In genomic region chr12:130300090-130300489, GRCh38 we compare ENCODE assay signal across 32 cellular contexts. TPM values are rescaled to one million over a fixed set of nuclear protein-coding genes. Genes with fewer than 3 reads are reported as not detected.
"Had no signal": no experiment of that assay in that cellular context is flagged by ENCODE, and none has a peak within 500 bp of the region (broad histone marks: within the 10 kb centered on the region; RNA-seq: fewer than 3 reads in every experiment).

No MANE protein-coding gene starts in this region.

- H3K27me3 ChIP-seq: tibial nerve had no signal

- H3K4me1 ChIP-seq: gastroesophageal sphincter, spleen, tibial nerve had no signal

- H3K4me3 ChIP-seq: gastroesophageal sphincter, spleen, tibial nerve had no signal

- DNase-seq: activated CD4-positive, alpha-beta memory T cell treated with anti-CD3 and anti-CD28 coated beads for 36 hours; activated CD4-positive, alpha-beta T cell treated with anti-CD3 and anti-CD28 coated beads, Interleukin-2, amount 10 ng/mL, durations not matched to agents 24 days and 14 days; activated CD4-positive, CD25-positive, alpha-beta regulatory T cell treated with anti-CD3 and anti-CD28 coated beads, Interleukin-2, amount 50 U/mL, for 72 hours; activated CD8-positive, alpha-beta memory T cell treated with anti-CD3 and anti-CD28 coated beads, Interleukin-2, amount 50 U/mL, for 4 hours; activated gamma-delta T cell treated with Interleukin-2 at 50 U/mL for 16 hours; activated T-cell treated with anti-CD3 and anti-CD28 coated beads, Interleukin-2, amount 50 U/mL, for 1 hour; anterior cingulate cortex; effector CD8-positive, alpha-beta T cell; hypothalamus; immature natural killer cell; kidney; naive B cell; right cardiac atrium; spleen; stimulated activated CD4-positive, alpha-beta T cell treated with anti-CD3 and anti-CD28 coated beads, Interleukin-2, amount 100 ng/mL, for 48 hours; stimulated activated naive CD4-positive, alpha-beta T cell treated with Interleukin-2 at 50 U/mL for 16 hours; T-helper 17 cell had no signal

- FAIRE-seq: bronchial epithelial cell, colon, kidney had no signal

- H3K27ac ChIP-seq: gastroesophageal sphincter, spleen, tibial nerve had no signal

- ATAC-seq: activated naive CD4-positive, alpha-beta T cell treated with anti-CD3 and anti-CD28 coated beads, Interleukin-2, amount 50 U/mL, for 72 hours; activated T-helper 17 cell treated with anti-CD3 and anti-CD28 coated beads, Interleukin-2, amount 50 U/mL, for 72 hours; right cardiac atrium; T-helper 17 cell had no signal

- H3K36me3 ChIP-seq: gastroesophageal sphincter, spleen, tibial nerve had no signal

RNA-seq across cellular contexts. Expression of gene PIWIL1, which starts 37.6 kb away (rescaled TPM):
- total RNA-seq: activated CD4-positive, alpha-beta memory T cell treated with anti-CD3 and anti-CD28 coated beads for 36 hours; activated CD4-positive, alpha-beta T cell treated with anti-CD3 and anti-CD28 coated beads, Interleukin-2, amount 10 ng/mL, durations not matched to agents 24 days and 14 days; activated CD8-positive, alpha-beta memory T cell treated with anti-CD3 and anti-CD28 coated beads for 36 hours; activated naive CD4-positive, alpha-beta T cell treated with anti-CD3 and anti-CD28 coated beads, Interleukin-2, amount 50 U/mL, for 72 hours; activated T-helper 17 cell treated with anti-CD3 and anti-CD28 coated beads, Interleukin-2, amount 50 U/mL, for 72 hours; bronchial epithelial cell; fibroblast of lung; fibroblast of villous mesenchyme; gastroesophageal sphincter; mesothelial cell of epicardium; osteoblast; right cardiac atrium; T-helper 17 cell; temporal lobe; tibial nerve had no signal
- polyA plus RNA-seq: adipose tissue, esophagus, fibroblast of lung, immature natural killer cell, right cardiac atrium, urinary bladder had no signal
